1 cellular context compared by ENCODE assay signal in genomic region chr11:64052436-64052835, GRCh38.
TF ChIP-seq lines count a peak whose summit lies in the region.

No MANE protein-coding gene starts in this region.

TF ChIP-seq in H1, 55 proteins besides CTCF, POLR2A, EP300 and RAD21:
- TF ChIP-seq JUND (IDR thresholded peaks at IDR 0.05; ENCODE audit: low read length) = no peak
- no peak for TF ChIP-seq MAX (IDR thresholded peaks at IDR 0.05)
- TF ChIP-seq GABPA (IDR thresholded peaks at IDR 0.05; ENCODE audit: borderline replicate concordance, insufficient read depth, low read length) = no peak
- no peak for TF ChIP-seq CTBP2 (IDR thresholded peaks at IDR 0.05; ENCODE audit: borderline replicate concordance, insufficient read depth, insufficient read length, low read length)
